Comparison of ENCODE assay signal across 28 cellular contexts in genomic region chr17:77746901-77747620, GRCh38.
DNase-seq lines count a peak whose midpoint lies in the region; ATAC-seq, FAIRE-seq and TF ChIP-seq lines count a peak whose summit lies in the region.
"Had no signal": no experiment of that assay in that cellular context is flagged by ENCODE, and none has a peak within 500 bp of the region (broad histone marks: within the 10 kb centered on the region; RNA-seq: fewer than 3 reads in every experiment).

No MANE protein-coding gene starts in this region.

- H2AFZ ChIP-seq in H1 (ENCODE audit: low read length): no peak overlapping the region
- peak overlapping the region; percentile 70 for H2AFZ ChIP-seq in neural cell (ENCODE audit: low read depth, low read length)

- TF ChIP-seq EP300 in H1 (IDR thresholded peaks at IDR 0.05; ENCODE audit: borderline replicate concordance in 1 of 2, low read depth in 2 of 2, low read length in 2 of 2) (no peak), neural cell (conservative IDR thresholded peaks at IDR 0.05; ENCODE audit: poor library complexity, severe bottlenecking) (no peak)

- CTCF ChIA-PET in H1 (lab: Charles Lee; ENCODE audit: partially characterized antibody): interaction anchor here (0.9 to 1.4 kb wide), 7 partner anchors 16 to 266 kb away, joined by 3 to 4 read pairs (median 3); no protein-coding TSS in a partner anchor

- H2BK120ac ChIP-seq in H1 (replicated peaks; ENCODE audit: low read depth, low read length): no peak overlapping the region

- no peak for TF ChIP-seq CTCF in H1 (IDR thresholded peaks at IDR 0.05; ENCODE audit: control extremely low read depth in 1 of 3, insufficient read depth in 1 of 3, low read depth in 1 of 3, low read length in 3 of 3)
- peak; percentile 47 for TF ChIP-seq CTCF in neural cell (IDR thresholded peaks at IDR 0.05; ENCODE audit: poor library complexity, severe bottlenecking)
- TF ChIP-seq CTCF in psoas muscle (IDR thresholded peaks at IDR 0.05): no peak

- 83% methylated on average over 8 of the region's 8 CpGs; no CpG with 5 or more reads in 1 of the 2 experiments for WGBS in H1 (ENCODE audit: extremely low coverage in 1 of 2, insufficient coverage in 1 of 2, insufficient read length in 1 of 2, insufficient replicate concordance in 2 of 2, low coverage in 1 of 2, low lambda C conversion rate in 2 of 2, missing lambda C conversion rate in 1 of 2), 2 experiments
- 84 to 87% (median 85%) methylated on average over 8 of the region's 8 CpGs for WGBS in psoas muscle, 3 donors

- no peak overlapping the region for H3K23ac ChIP-seq in H1 (ENCODE audit: insufficient read length)

- H4K8ac ChIP-seq in H1 (ENCODE audit: extremely low read depth, insufficient read depth, low read length): peak overlapping the region; percentile 23; the same call in 1 of the 2 replicates

- peak overlapping the region; percentile 40 for H3K14ac ChIP-seq in H1 (ENCODE audit: insufficient read length)

- H3K27ac ChIP-seq in H1 (ENCODE audit: low read depth, low read length) (no peak overlapping the region), neural cell (ENCODE audit: low read length) (peak overlapping the region; percentile 72), psoas muscle (no peak overlapping the region)
- H3K27ac ChIP-seq: 22Rv1; BLaER1 treated with 17β-estradiol and CSF1 and Interleukin-3, amounts not matched to agents 10 nM and 100 nM; breast epithelium; Peyer's patch; upper lobe of left lung had no signal

- H3K9ac ChIP-seq in H1 (replicated peaks in 1 of 4; ENCODE audit: extremely low read depth in 1 of 4, low read depth in 3 of 4, low read length in 3 of 4) (no peak overlapping the region), neural cell (ENCODE audit: low read length) (peak overlapping the region; percentile 56)
- H3K9ac ChIP-seq: BLaER1 treated with 17β-estradiol and CSF1 and Interleukin-3, amounts not matched to agents 10 nM and 100 nM had no signal

- no peaks in the 10 kb centered on the region for H3K9me2 ChIP-seq in neural cell (ENCODE audit: insufficient read depth, low read length)

- H3K9me3 ChIP-seq in H1 (ENCODE audit: insufficient read depth in 2 of 2, low read depth in 1 of 2, low read length in 1 of 2): no peaks in the 10 kb centered on the region
- H3K9me3 ChIP-seq in neural cell (ENCODE audit: low read length): no peaks in the 10 kb centered on the region
- H3K9me3 ChIP-seq in psoas muscle: no peaks in the 10 kb centered on the region
- H3K9me3 ChIP-seq: breast epithelium, Peyer's patch, upper lobe of left lung had no signal

- no peak for FAIRE-seq in H1 (lab: Jason Lieb, UNC)
- FAIRE-seq: colon had no signal

- H3K36me3 ChIP-seq in H1 (ENCODE audit: control insufficient read depth in 2 of 4, insufficient read depth in 4 of 4, low read length in 3 of 4) (no peaks in the 10 kb centered on the region), neural cell (ENCODE audit: insufficient read depth, low read length) (no peaks in the 10 kb centered on the region), psoas muscle (ENCODE audit: insufficient read depth in 1 of 2, low read depth in 1 of 2) (no peaks in the 10 kb centered on the region)
- H3K36me3 ChIP-seq: BLaER1 treated with 17β-estradiol and CSF1 and Interleukin-3, amounts not matched to agents 10 nM and 100 nM; breast epithelium; Peyer's patch; upper lobe of left lung had no signal

- no peaks in the 10 kb centered on the region for H3F3A ChIP-seq in neural cell (ENCODE audit: insufficient read depth, low read length, poor library complexity, severe bottlenecking)

- ATAC-seq in Right ventricle myocardium inferior (no peak), GM21825 (IDR thresholded peaks at IDR 0.05; ENCODE audit: unreplicated experiment) (no peak), psoas muscle (no peak)
- ATAC-seq: activated naive CD4-positive, alpha-beta T cell treated with anti-CD3 and anti-CD28 coated beads, Interleukin-2, amount 50 U/mL, for 72 hours; left lobe of liver; stimulated activated effector memory CD8-positive, alpha-beta T cell treated with anti-CD3 and anti-CD28 coated beads, Interleukin-12 subunit alpha, Interleukin-12 subunit beta, amount 100 ng/mL, for 72 hours had no signal

- no peaks in the 10 kb centered on the region for H3K79me1 ChIP-seq in H1 (ENCODE audit: low read depth, low read length)

- H4K20me1 ChIP-seq in H1 (replicated peaks in 1 of 2; ENCODE audit: control insufficient read depth in 1 of 2, insufficient read depth in 2 of 2, low read length in 2 of 2) (no peaks in the 10 kb centered on the region), neural cell (ENCODE audit: insufficient read depth) (no peaks in the 10 kb centered on the region)
- H4K20me1 ChIP-seq: BLaER1 treated with 17β-estradiol and CSF1 and Interleukin-3, amounts not matched to agents 10 nM and 100 nM had no signal

- peaks cover 0 to 4% (median 0%) of the 10 kb centered on the region in 4 experiments; a peak in 3 of 7 replicates for H3K27me3 ChIP-seq in H1 (replicated peaks in 1 of 4; ENCODE audit: control insufficient read depth in 3 of 4, extremely low read depth in 1 of 4, insufficient read depth in 3 of 4, low read length in 3 of 4)
- H3K27me3 ChIP-seq in neural cell (ENCODE audit: insufficient read depth, low read depth, low read length): no peaks in the 10 kb centered on the region
- peaks cover 0 to 4% (median 0%) of the 10 kb centered on the region in 3 donors for H3K27me3 ChIP-seq in psoas muscle (ENCODE audit: insufficient read depth in 3 of 3, low read length in 2 of 3)
- H3K27me3 ChIP-seq: BLaER1 treated with 17β-estradiol and CSF1 and Interleukin-3, amounts not matched to agents 10 nM and 100 nM; breast epithelium; Peyer's patch; upper lobe of left lung had no signal

- POLR2A ChIA-PET in H1 (lab: Charles Lee; ENCODE audit: partially characterized antibody): interaction anchor here (1.1 kb wide), 1 partner anchor 211 kb away, joined by 3 read pairs; the partner anchor contains the start of gene TNRC6C

- H3K4me2 ChIP-seq in H1 (ENCODE audit: insufficient read depth in 1 of 2, low read depth in 2 of 2, low read length in 2 of 2) (peak overlapping the region in 1 of 2 experiments; percentile 22; a peak in 1 of 4 replicates), neural cell (ENCODE audit: low read length) (no peak overlapping the region)
- H3K4me2 ChIP-seq: BLaER1 treated with 17β-estradiol and CSF1 and Interleukin-3, amounts not matched to agents 10 nM and 100 nM had no signal

- peak overlapping the region; percentile 27; the same call in 1 of the 2 replicates for H3K18ac ChIP-seq in H1 (ENCODE audit: extremely low read depth, low read length)

- TF ChIP-seq POLR2A in H1 (IDR thresholded peaks at IDR 0.05; ENCODE audit: control extremely low read depth in 1 of 2, low read depth in 2 of 2, low read length in 2 of 2): no peak

- H4K91ac ChIP-seq in H1 (replicated peaks; ENCODE audit: insufficient read length, low read length): no peak overlapping the region

- no peak overlapping the region for H3K4me3 ChIP-seq in H1 (ENCODE audit: extremely low read depth in 1 of 4, insufficient read depth in 2 of 4, low read depth in 3 of 4, low read length in 4 of 4)
- H3K4me3 ChIP-seq in neural cell (ENCODE audit: low read length): no peak overlapping the region
- no peak overlapping the region for H3K4me3 ChIP-seq in psoas muscle
- H3K4me3 ChIP-seq: BLaER1 treated with 17β-estradiol and CSF1 and Interleukin-3, amounts not matched to agents 10 nM and 100 nM; breast epithelium; Peyer's patch; upper lobe of left lung had no signal

- peaks cover 0 to 23% (median 4%) of the 10 kb centered on the region in 4 experiments; a peak in 4 of 7 replicates for H3K4me1 ChIP-seq in H1 (replicated peaks in 1 of 4; ENCODE audit: control insufficient read depth in 3 of 4, insufficient read depth in 4 of 4, low read length in 3 of 4)
- no peaks in the 10 kb centered on the region for H3K4me1 ChIP-seq in psoas muscle
- H3K4me1 ChIP-seq: breast epithelium, Peyer's patch, upper lobe of left lung had no signal

- no peak overlapping the region for H3K56ac ChIP-seq in H1 (replicated peaks; ENCODE audit: insufficient read length, low read depth, low read length)

- H2BK5ac ChIP-seq in H1 (ENCODE audit: low read depth, low read length): no peak overlapping the region

- H4K5ac ChIP-seq in H1 (ENCODE audit: insufficient read length, low read depth, low read length): no peak overlapping the region

- no peak overlapping the region for H2AK5ac ChIP-seq in H1 (ENCODE audit: low read depth, low read length)

- no peaks in the 10 kb centered on the region for H3K79me2 ChIP-seq in H1 (ENCODE audit: control insufficient read depth in 1 of 2, insufficient read depth in 2 of 2, low read length in 2 of 2)
- no peaks in the 10 kb centered on the region for H3K79me2 ChIP-seq in neural cell (replicated peaks; ENCODE audit: insufficient read depth, low read length)

- H3K23me2 ChIP-seq in H1 (ENCODE audit: low read depth, low read length): no peaks in the 10 kb centered on the region

- no peak overlapping the region for H3K4ac ChIP-seq in H1 (replicated peaks; ENCODE audit: insufficient read length, low read depth, low read length)

- no peak overlapping the region for H2BK20ac ChIP-seq in H1 (ENCODE audit: low read length)

- no peak overlapping the region for H2BK15ac ChIP-seq in H1 (ENCODE audit: low read length)

- DNase-seq in cardiac septum (ENCODE audit: low spot score) (peak; percentile 50), Right ventricle myocardium inferior (ENCODE audit: missing footprints) (no peak), H1 (ENCODE audit: low read depth in 1 of 2, low spot score in 2 of 2) (no peak), NCI-H2196 treated with DMSO at 0.1 percent for 48 hours (lab: John Stamatoyannopoulos, UW; ENCODE audit: unreplicated experiment) (no peak), iPS-NIHi11 (ENCODE audit: low spot score) (no peak), psoas muscle (no peak)
- DNase-seq: activated CD4-positive, alpha-beta T cell treated with anti-CD3 and anti-CD28 coated beads for 4 hours; DMS53; effector memory CD4-positive, alpha-beta T cell; erythroblast; HFFc6; mesenchymal stem cell; NCI-H1092; NCI-H1694 treated with DMSO at 0.1 percent for 48 hours; NCI-H526 treated with DMSO at 0.1 percent for 48 hours; occipital lobe; SIG-M5 had no signal

- intact Hi-C loops in cardiac septum (cut with DNase I): no loop called here
- intact Hi-C loops in Right ventricle myocardium inferior (cut with DNase I): no loop called here
- intact Hi-C loops in psoas muscle (cut with DNase I): no loop called here

- H2BK12ac ChIP-seq in H1 (ENCODE audit: low read depth, low read length): no peak overlapping the region

- TF ChIP-seq RAD21 in H1 (IDR thresholded peaks at IDR 0.05 in 1 of 2, conservative IDR thresholded peaks at IDR 0.05 in 1 of 2; ENCODE audit: low read depth in 2 of 2, low read length in 2 of 2) (no peak), neural cell (conservative IDR thresholded peaks at IDR 0.05) (peak; percentile 49)

TF ChIP-seq in H1, 55 proteins besides CTCF, POLR2A, EP300 and RAD21 (continues in another document):
- no peak for TF ChIP-seq POU5F1 (IDR thresholded peaks at IDR 0.05; ENCODE audit: low read depth, low read length)

TF ChIP-seq in neural cell, 6 proteins besides CTCF, POLR2A, EP300 and RAD21 (continues in another document):
- TF ChIP-seq SMC3 (conservative IDR thresholded peaks at IDR 0.05; ENCODE audit: poor library complexity): peak; percentile 44
- no peak for TF ChIP-seq POLR2AphosphoS5 (IDR thresholded peaks at IDR 0.05)
- no peak for TF ChIP-seq TAF1 (IDR thresholded peaks at IDR 0.05; ENCODE audit: low read depth)
